9 cellular contexts compared by ENCODE assay signal in genomic region chr17:42247734-42248133, GRCh38. TPM values are rescaled to one million over a fixed set of nuclear protein-coding genes. Genes with fewer than 3 reads are reported as not detected.
DNase-seq lines count a peak whose midpoint lies in the region; ATAC-seq and TF ChIP-seq lines count a peak whose summit lies in the region.
"Had no signal": no experiment of that assay in that cellular context is flagged by ENCODE, and none has a peak within 500 bp of the region (broad histone marks: within the 10 kb centered on the region; RNA-seq: fewer than 3 reads in every experiment).

No MANE protein-coding gene starts in this region.

- peak; percentile 25 for DNase-seq in SIG-M5 treated with dmso at 0.1 percent for 504 hours (lab: John Stamatoyannopoulos, UW; ENCODE audit: unreplicated experiment)
- no peak for DNase-seq in SIG-M5 (lab: John Stamatoyannopoulos, UW)
- peak; percentile 37 for DNase-seq in RPMI7951 (ENCODE audit: low read depth)
- peak; percentile 92 for DNase-seq in fibroblast of pulmonary artery (ENCODE audit: low read depth)
- DNase-seq in activated effector memory CD4-positive, alpha-beta T cell treated with Interleukin-2 at 50 U/mL for 16 hours = no peak
- no peak for DNase-seq in central memory CD4-positive, alpha-beta T cell
- DNase-seq: kidney had no signal

- H3K9me3 Mint-ChIP-seq in stimulated activated memory B cell treated with anti-CD40 and anti-IgM and Interleukin-4, amounts not matched to agents 10 μg/mL and 1 μg/mL and 100 μg/mL, for 72 hours = no peaks in the 10 kb centered on the region

- peaks cover 42% of the 10 kb centered on the region for H3K4me1 Mint-ChIP-seq in stimulated activated memory B cell treated with anti-CD40 and anti-IgM and Interleukin-4, amounts not matched to agents 10 μg/mL and 1 μg/mL and 100 μg/mL, for 72 hours

- H3K4me3 Mint-ChIP-seq in stimulated activated memory B cell treated with anti-CD40 and anti-IgM and Interleukin-4, amounts not matched to agents 10 μg/mL and 1 μg/mL and 100 μg/mL, for 72 hours = peak overlapping the region; percentile 23

- H3K27ac Mint-ChIP-seq in stimulated activated memory B cell treated with anti-CD40 and anti-IgM and Interleukin-4, amounts not matched to agents 10 μg/mL and 1 μg/mL and 100 μg/mL, for 72 hours = peak overlapping the region; percentile 97

- H3K36me3 Mint-ChIP-seq in stimulated activated memory B cell treated with anti-CD40 and anti-IgM and Interleukin-4, amounts not matched to agents 10 μg/mL and 1 μg/mL and 100 μg/mL, for 72 hours = no peaks in the 10 kb centered on the region

- H3K4me3 ChIP-seq in fibroblast of pulmonary artery (replicated peaks; ENCODE audit: low read depth, low read length) = no peak overlapping the region

- no peaks in the 10 kb centered on the region for H3K27me3 Mint-ChIP-seq in stimulated activated memory B cell treated with anti-CD40 and anti-IgM and Interleukin-4, amounts not matched to agents 10 μg/mL and 1 μg/mL and 100 μg/mL, for 72 hours

- ATAC-seq in stimulated activated memory B cell treated with anti-CD40 and anti-IgM and Interleukin-4, amounts not matched to agents 10 μg/mL and 1 μg/mL and 100 μg/mL, for 72 hours = no peak
- no peak for ATAC-seq in HG03460 (IDR thresholded peaks at IDR 0.05; ENCODE audit: unreplicated experiment)

- no peak for TF ChIP-seq CTCF in fibroblast of pulmonary artery (IDR thresholded peaks at IDR 0.05; ENCODE audit: low read length, missing control alignments)

RNA-seq across cellular contexts. Expression of gene STAT5B, which starts 28.5 kb away (rescaled TPM):
- 11.2 and 12.6 TPM in 2 replicates for total RNA-seq in RPMI7951 (2014; rRNA removed; shearing (Covaris generic))

RNA-seq across cellular contexts. Expression of gene STAT5A, which starts 40.6 kb away (rescaled TPM):
- 7.8 and 23.9 TPM in 2 replicates for total RNA-seq in RPMI7951 (2014; rRNA removed; shearing (Covaris generic))

RNA-seq across cellular contexts. Expression of gene GHDC, which starts 53.4 kb away (rescaled TPM):
- 7.9 and 10.5 TPM in 2 replicates for total RNA-seq in RPMI7951 (2014; rRNA removed; shearing (Covaris generic))

Comparison
In these comparisons a context has a peak if more than half of its experiments do, and no peak if none do; other contexts are left out.
1. DNase-seq: peak in SIG-M5 treated with dmso at 0.1 percent for 504 hours (single experiment), RPMI7951 (single experiment) and fibroblast of pulmonary artery (single experiment); none in SIG-M5 (single experiment), activated effector memory CD4-positive, alpha-beta T cell treated with Interleukin-2 at 50 U/mL for 16 hours (single experiment) and central memory CD4-positive, alpha-beta T cell (single experiment).